In the genomic region with DNA sequence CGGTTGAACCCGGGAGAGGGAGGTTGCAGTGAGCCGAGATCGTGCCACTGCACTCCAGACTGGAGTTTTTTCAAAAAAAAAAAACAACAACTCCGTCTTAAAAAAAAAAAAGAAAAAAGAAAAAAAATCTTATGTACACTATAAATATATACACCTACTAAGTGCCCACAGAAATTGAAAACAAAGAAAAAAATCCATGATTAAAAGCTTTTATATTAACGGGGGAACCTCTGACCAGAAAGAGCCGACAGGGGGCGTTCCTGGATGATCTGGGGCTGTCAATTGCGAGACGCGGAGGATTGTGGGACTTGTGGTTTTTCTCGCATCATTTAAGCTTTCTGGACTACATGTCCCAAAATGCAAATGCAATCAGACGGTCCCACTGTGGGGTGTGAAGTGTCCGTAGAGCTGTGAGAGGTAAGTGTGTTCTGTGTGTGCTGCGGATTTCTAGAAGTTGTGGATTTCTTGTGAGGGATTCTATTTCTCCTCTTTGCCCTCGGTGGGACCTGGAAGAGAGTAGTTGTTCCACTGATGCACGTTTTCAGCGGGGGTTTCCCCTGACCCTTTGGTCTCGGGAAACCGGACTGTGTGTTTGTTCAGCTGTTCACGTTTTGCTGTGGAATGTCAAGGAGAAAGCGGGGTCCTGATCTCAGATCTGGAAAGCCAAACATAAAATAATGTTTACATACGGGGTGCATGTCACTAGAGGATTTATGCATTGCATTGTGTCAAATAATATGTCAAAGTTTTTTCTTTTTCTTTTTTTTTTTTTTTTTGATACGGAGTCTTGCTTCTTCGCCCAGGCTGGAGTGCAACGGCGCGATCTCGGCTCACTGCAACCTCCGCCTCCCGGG, we compare ENCODE assay signal across 1 cellular context.
A peak's percentile ranks its signal among the peaks of the same experiment; 100 is the strongest.
TF ChIP-seq lines count a peak whose summit lies in the region.

Gene SIRT4 (plus strand): TSS at position 360 of the 854 bp plus-strand sequence. CDS start 1,241 bp downstream, outside the sequence.

TF ChIP-seq in HEK293, 187 proteins besides CTCF, POLR2A, EP300 and RAD21 (continued from another document and continues in another):
- TF ChIP-seq ZNF169 (tag by site-specific recombination; IDR thresholded peaks at IDR 0.05): no peak
- no peak for TF ChIP-seq ZNF610 (tag by site-specific recombination; IDR thresholded peaks at IDR 0.05; ENCODE audit: borderline replicate concordance)
- TF ChIP-seq ZBTB17 (tag by site-specific recombination; IDR thresholded peaks at IDR 0.05): peak; percentile 89
- no peak for TF ChIP-seq ZNF184 (tag by site-specific recombination; IDR thresholded peaks at IDR 0.05)
- TF ChIP-seq ZNF843 (tag by site-specific recombination; IDR thresholded peaks at IDR 0.05): peak; percentile 57; the same call in 1 of the 2 replicates
- no peak for TF ChIP-seq ZNF473 (tag by site-specific recombination; IDR thresholded peaks at IDR 0.05)
- peak; percentile 37; the same call in 1 of the 2 replicates for TF ChIP-seq ZNF391 (tag by site-specific recombination; IDR thresholded peaks at IDR 0.05; ENCODE audit: borderline replicate concordance, low read depth)
- no peak for TF ChIP-seq SALL2 (tag by site-specific recombination; IDR thresholded peaks at IDR 0.05; ENCODE audit: borderline replicate concordance)
- TF ChIP-seq FEZF1 (tag by site-specific recombination; IDR thresholded peaks at IDR 0.05): no peak
- TF ChIP-seq, protein P1, sequence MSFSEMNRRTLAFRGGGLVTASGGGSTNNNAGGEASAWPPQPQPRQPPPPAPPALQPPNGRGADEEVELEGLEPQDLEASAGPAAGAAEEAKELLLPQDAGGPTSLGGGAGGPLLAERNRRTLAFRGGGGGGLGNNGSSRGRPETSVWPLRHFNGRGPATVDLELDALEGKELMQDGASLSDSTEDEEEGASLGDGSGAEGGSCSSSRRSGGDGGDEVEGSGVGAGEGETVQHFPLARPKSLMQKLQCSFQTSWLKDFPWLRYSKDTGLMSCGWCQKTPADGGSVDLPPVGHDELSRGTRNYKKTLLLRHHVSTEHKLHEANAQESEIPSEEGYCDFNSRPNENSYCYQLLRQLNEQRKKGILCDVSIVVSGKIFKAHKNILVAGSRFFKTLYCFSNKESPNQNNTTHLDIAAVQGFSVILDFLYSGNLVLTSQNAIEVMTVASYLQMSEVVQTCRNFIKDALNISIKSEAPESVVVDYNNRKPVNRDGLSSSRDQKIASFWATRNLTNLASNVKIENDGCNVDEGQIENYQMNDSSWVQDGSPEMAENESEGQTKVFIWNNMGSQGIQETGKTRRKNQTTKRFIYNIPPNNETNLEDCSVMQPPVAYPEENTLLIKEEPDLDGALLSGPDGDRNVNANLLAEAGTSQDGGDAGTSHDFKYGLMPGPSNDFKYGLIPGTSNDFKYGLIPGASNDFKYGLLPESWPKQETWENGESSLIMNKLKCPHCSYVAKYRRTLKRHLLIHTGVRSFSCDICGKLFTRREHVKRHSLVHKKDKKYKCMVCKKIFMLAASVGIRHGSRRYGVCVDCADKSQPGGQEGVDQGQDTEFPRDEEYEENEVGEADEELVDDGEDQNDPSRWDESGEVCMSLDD (tag by site-specific recombination; IDR thresholded peaks at IDR 0.05): peak; percentile 41; the same call in 1 of the 2 replicates
- TF ChIP-seq IKZF3 (tag by site-specific recombination; IDR thresholded peaks at IDR 0.05): peak; percentile 75
- peak; percentile 47 for TF ChIP-seq GLIS1 (tag by site-specific recombination; IDR thresholded peaks at IDR 0.05)
- 0 out of 2 replicates have a peak, but pooled peaks have one; percentile 24 for TF ChIP-seq ZNF660 (tag by site-specific recombination; IDR thresholded peaks at IDR 0.05)
- TF ChIP-seq ZNF488 (tag by site-specific recombination; IDR thresholded peaks at IDR 0.05): no peak; the same call in 1 of the 2 replicates
- TF ChIP-seq ZNF560 (tag by site-specific recombination; IDR thresholded peaks at IDR 0.05; ENCODE audit: borderline replicate concordance): no peak
- peak; percentile 67; the same call in 1 of the 2 replicates for TF ChIP-seq WT1 (tag by site-specific recombination; IDR thresholded peaks at IDR 0.05)
- TF ChIP-seq YY1 (tag by site-specific recombination; IDR thresholded peaks at IDR 0.05): no peak
- TF ChIP-seq ZNF266 (tag by site-specific recombination; IDR thresholded peaks at IDR 0.05; ENCODE audit: low read depth): no peak
- TF ChIP-seq ZNF561 (tag by site-specific recombination; IDR thresholded peaks at IDR 0.05; ENCODE audit: borderline replicate concordance): no peak; the same call in 1 of the 2 replicates
- no peak for TF ChIP-seq ZBTB1 (tag by site-specific recombination; IDR thresholded peaks at IDR 0.05)
- TF ChIP-seq, protein P2, sequence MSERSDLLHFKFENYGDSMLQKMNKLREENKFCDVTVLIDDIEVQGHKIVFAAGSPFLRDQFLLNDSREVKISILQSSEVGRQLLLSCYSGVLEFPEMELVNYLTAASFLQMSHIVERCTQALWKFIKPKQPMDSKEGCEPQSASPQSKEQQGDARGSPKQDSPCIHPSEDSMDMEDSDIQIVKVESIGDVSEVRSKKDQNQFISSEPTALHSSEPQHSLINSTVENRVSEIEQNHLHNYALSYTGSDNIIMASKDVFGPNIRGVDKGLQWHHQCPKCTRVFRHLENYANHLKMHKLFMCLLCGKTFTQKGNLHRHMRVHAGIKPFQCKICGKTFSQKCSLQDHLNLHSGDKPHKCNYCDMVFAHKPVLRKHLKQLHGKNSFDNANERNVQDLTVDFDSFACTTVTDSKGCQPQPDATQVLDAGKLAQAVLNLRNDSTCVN (tag by site-specific recombination; optimal IDR thresholded peaks at IDR 0.05): peak; percentile 29
- TF ChIP-seq BCL6B (tag by site-specific recombination; IDR thresholded peaks at IDR 0.05): no peak
- no peak for TF ChIP-seq ZNF133 (tag by site-specific recombination; IDR thresholded peaks at IDR 0.05)
- TF ChIP-seq ZNF274 (IDR thresholded peaks at IDR 0.05; ENCODE audit: low read length): no peak
- no peak for TF ChIP-seq ZNF274 (tag by site-specific recombination; IDR thresholded peaks at IDR 0.05; ENCODE audit: borderline replicate concordance)
- no peak for TF ChIP-seq ZNF785 (tag by site-specific recombination; IDR thresholded peaks at IDR 0.05)
- no peak for TF ChIP-seq RBAK (tag by site-specific recombination; IDR thresholded peaks at IDR 0.05)
- no peak for TF ChIP-seq TCF7L2 (IDR thresholded peaks at IDR 0.05; ENCODE audit: borderline replicate concordance, low read depth, low read length)
- TF ChIP-seq HOXD13 (CRISPR knock-in tag; IDR thresholded peaks at IDR 0.05; ENCODE audit: borderline replicate concordance): no peak
- TF ChIP-seq, protein P3, sequence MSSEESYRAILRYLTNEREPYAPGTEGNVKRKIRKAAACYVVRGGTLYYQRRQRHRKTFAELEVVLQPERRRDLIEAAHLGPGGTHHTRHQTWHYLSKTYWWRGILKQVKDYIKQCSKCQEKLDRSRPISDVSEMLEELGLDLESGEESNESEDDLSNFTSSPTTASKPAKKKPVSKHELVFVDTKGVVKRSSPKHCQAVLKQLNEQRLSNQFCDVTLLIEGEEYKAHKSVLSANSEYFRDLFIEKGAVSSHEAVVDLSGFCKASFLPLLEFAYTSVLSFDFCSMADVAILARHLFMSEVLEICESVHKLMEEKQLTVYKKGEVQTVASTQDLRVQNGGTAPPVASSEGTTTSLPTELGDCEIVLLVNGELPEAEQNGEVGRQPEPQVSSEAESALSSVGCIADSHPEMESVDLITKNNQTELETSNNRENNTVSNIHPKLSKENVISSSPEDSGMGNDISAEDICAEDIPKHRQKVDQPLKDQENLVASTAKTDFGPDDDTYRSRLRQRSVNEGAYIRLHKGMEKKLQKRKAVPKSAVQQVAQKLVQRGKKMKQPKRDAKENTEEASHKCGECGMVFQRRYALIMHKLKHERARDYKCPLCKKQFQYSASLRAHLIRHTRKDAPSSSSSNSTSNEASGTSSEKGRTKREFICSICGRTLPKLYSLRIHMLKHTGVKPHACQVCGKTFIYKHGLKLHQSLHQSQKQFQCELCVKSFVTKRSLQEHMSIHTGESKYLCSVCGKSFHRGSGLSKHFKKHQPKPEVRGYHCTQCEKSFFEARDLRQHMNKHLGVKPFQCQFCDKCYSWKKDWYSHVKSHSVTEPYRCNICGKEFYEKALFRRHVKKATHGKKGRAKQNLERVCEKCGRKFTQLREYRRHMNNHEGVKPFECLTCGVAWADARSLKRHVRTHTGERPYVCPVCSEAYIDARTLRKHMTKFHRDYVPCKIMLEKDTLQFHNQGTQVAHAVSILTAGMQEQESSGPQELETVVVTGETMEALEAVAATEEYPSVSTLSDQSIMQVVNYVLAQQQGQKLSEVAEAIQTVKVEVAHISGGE (tag by site-specific recombination; conservative IDR thresholded peaks at IDR 0.05; ENCODE audit: low read depth): peak; percentile 48; the same call in 1 of the 2 replicates
- TF ChIP-seq ZNF626 (tag by site-specific recombination; IDR thresholded peaks at IDR 0.05): no peak
- peak; percentile 99 for TF ChIP-seq ZNF76 (tag by site-specific recombination; IDR thresholded peaks at IDR 0.05; ENCODE audit: borderline replicate concordance, low read depth)
- TF ChIP-seq ZNF214 (tag by site-specific recombination; IDR thresholded peaks at IDR 0.05; ENCODE audit: borderline replicate concordance): no peak
- no peak for TF ChIP-seq HOXC10 (CRISPR knock-in tag; IDR thresholded peaks at IDR 0.05)
- no peak for TF ChIP-seq ZNF350 (tag by site-specific recombination; IDR thresholded peaks at IDR 0.05)
- no peak for TF ChIP-seq ZNF621 (tag by site-specific recombination; IDR thresholded peaks at IDR 0.05)
- TF ChIP-seq ZNF692 (tag by site-specific recombination; IDR thresholded peaks at IDR 0.05): peak; percentile 94
- TF ChIP-seq, protein P4, sequence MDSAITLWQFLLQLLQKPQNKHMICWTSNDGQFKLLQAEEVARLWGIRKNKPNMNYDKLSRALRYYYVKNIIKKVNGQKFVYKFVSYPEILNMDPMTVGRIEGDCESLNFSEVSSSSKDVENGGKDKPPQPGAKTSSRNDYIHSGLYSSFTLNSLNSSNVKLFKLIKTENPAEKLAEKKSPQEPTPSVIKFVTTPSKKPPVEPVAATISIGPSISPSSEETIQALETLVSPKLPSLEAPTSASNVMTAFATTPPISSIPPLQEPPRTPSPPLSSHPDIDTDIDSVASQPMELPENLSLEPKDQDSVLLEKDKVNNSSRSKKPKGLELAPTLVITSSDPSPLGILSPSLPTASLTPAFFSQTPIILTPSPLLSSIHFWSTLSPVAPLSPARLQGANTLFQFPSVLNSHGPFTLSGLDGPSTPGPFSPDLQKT (IDR thresholded peaks at IDR 0.05; ENCODE audit: borderline replicate concordance, low read depth, low read length): no peak
- TF ChIP-seq, protein P5, sequence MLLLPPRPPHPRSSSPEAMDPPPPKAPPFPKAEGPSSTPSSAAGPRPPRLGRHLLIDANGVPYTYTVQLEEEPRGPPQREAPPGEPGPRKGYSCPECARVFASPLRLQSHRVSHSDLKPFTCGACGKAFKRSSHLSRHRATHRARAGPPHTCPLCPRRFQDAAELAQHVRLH (tag by site-specific recombination; IDR thresholded peaks at IDR 0.05): peak; percentile 76; the same call in 1 of the 2 replicates
- no peak for TF ChIP-seq ZSCAN5A (tag by site-specific recombination; IDR thresholded peaks at IDR 0.05)
- no peak for TF ChIP-seq GLIS2 (tag by site-specific recombination; IDR thresholded peaks at IDR 0.05)
- TF ChIP-seq ZNF792 (tag by site-specific recombination; IDR thresholded peaks at IDR 0.05): no peak
- TF ChIP-seq ZNF510 (tag by site-specific recombination; IDR thresholded peaks at IDR 0.05; ENCODE audit: insufficient replicate concordance): no peak
- no peak for TF ChIP-seq ZNF571 (tag by site-specific recombination; IDR thresholded peaks at IDR 0.05)
- TF ChIP-seq ZNF366 (tag by site-specific recombination; conservative IDR thresholded peaks at IDR 0.05): peak; percentile 34; the same call in 1 of the 2 replicates
- TF ChIP-seq ZNF707 (tag by site-specific recombination; IDR thresholded peaks at IDR 0.05): no peak
- TF ChIP-seq ZNF776 (tag by site-specific recombination; IDR thresholded peaks at IDR 0.05; ENCODE audit: borderline replicate concordance): no peak
